8 cellular contexts compared by ENCODE assay signal in the genomic region with DNA sequence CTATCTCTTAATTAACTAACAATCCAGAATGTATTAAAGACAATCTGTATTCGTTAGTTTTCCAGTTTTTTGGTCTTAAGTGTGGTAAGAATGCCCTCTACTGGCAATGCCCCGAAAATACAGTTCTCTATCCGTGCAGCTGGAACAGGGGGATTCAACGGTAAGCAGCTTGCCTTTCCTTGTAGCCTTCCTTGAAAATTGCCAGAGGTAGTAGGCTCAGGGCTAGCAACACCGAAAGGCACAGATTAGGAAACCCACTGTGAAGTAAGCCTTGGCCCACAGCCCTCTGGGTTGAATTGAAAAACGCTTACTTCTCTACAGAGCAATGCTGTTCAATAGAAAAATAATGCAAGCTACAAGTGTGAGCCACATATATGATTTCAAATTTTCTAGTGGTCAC. TPM values are rescaled to one million over a fixed set of nuclear protein-coding genes. Genes with fewer than 3 reads are reported as not detected.
A peak's percentile ranks its signal among the peaks of the same experiment; 100 is the strongest.
DNase-seq lines count a peak whose midpoint lies in the region; ATAC-seq, FAIRE-seq and TF ChIP-seq lines count a peak whose summit lies in the region.

No MANE protein-coding gene starts in this region.

- H3K4me1 ChIP-seq in A549 (no peaks in the 10 kb centered on the region), PC-3 (ENCODE audit: insufficient read depth, low read length) (peaks cover 20% of the 10 kb centered on the region)

- under 1% methylated on average over 6 of the region's 6 CpGs for WGBS in A549 (ENCODE audit: missing lambda C conversion rate)

- no peaks in the 10 kb centered on the region for H3K9me2 ChIP-seq in PC-3 (replicated peaks; ENCODE audit: low read length)

- TF ChIP-seq CTCF in A549 (IDR thresholded peaks at IDR 0.05): peak; percentile 70
- TF ChIP-seq CTCF in GM13976 (IDR thresholded peaks at IDR 0.05; ENCODE audit: borderline replicate concordance, control extremely low read depth, extremely low read depth, insufficient read depth, missing control alignments): peak; percentile 58
- TF ChIP-seq CTCF in PC-3 (conservative IDR thresholded peaks at IDR 0.05; ENCODE audit: low read depth, low read length): peak; percentile 92
- peak; percentile 66 for TF ChIP-seq CTCF in foreskin fibroblast (IDR thresholded peaks at IDR 0.05; ENCODE audit: low read depth, low read length)

- no peaks in the 10 kb centered on the region for H3K27me3 ChIP-seq in PC-3 (ENCODE audit: low read length)

- peak; percentile 47 to 81; a peak in 4 of 6 replicates for ATAC-seq in A549
- peak; percentile 34 for ATAC-seq in PC-3
- ATAC-seq in HG02973 (IDR thresholded peaks at IDR 0.05; ENCODE audit: unreplicated experiment): no peak

- H3K4me2 ChIP-seq in A549: no peak overlapping the region; the same call in 2 of the 3 replicates
- H3K4me2 ChIP-seq in PC-3 (ENCODE audit: low read length): no peak overlapping the region

- peak; percentile 72 to 75 for TF ChIP-seq RAD21 in A549 (conservative IDR thresholded peaks at IDR 0.05 in 1 of 2, IDR thresholded peaks at IDR 0.05 in 1 of 2)
- peak; percentile 87 for TF ChIP-seq RAD21 in Ishikawa (IDR thresholded peaks at IDR 0.05; ENCODE audit: low read depth)

- POLR2A ChIA-PET in A549 (lab: Yijun Ruan, JAX): interaction anchor here (0.6 to 1.2 kb wide), 2 partner anchors 77 to 531 kb away, joined by 3 to 4 read pairs; no protein-coding TSS in a partner anchor
- POLR2A ChIA-PET in PC-3 (lab: Charles Lee; ENCODE audit: unreplicated experiment): interaction anchor here (0.6 kb wide), 1 partner anchor 33 kb away, joined by 3 read pairs; no protein-coding TSS in a partner anchor

- TF ChIP-seq POLR2A in A549 (IDR thresholded peaks at IDR 0.05; ENCODE audit: low read length): no peak

- H3K9me3 ChIP-seq in A549 (no peaks in the 10 kb centered on the region), PC-3 (ENCODE audit: low read length) (no peaks in the 10 kb centered on the region)

- peak; percentile 43 for FAIRE-seq in A549 (lab: Jason Lieb, UNC)

- no peaks in the 10 kb centered on the region for H3K79me2 ChIP-seq in PC-3 (ENCODE audit: low read length)

- H3K4me3 ChIP-seq in A549 (no peak overlapping the region), PC-3 (ENCODE audit: low read length) (no peak overlapping the region), foreskin fibroblast (ENCODE audit: low read depth in 1 of 2, low read length in 2 of 2) (no peak overlapping the region)

- no peaks in the 10 kb centered on the region for H3K36me3 ChIP-seq in PC-3 (ENCODE audit: low read depth, low read length)

- CTCF ChIA-PET in A549 (lab: Yijun Ruan, JAX): interaction anchor here (0.6 to 4.4 kb wide), 28 partner anchors 9 to 1014 kb away, joined by 3 to 27 read pairs (median 4); no protein-coding TSS in a partner anchor
- CTCF ChIA-PET in PC-3 (lab: Charles Lee): interaction anchor here (0.6 to 2.0 kb wide), 10 partner anchors 11 to 117 kb away, joined by 3 to 13 read pairs (median 4); a partner anchor contains a TSS

- no peaks in the 10 kb centered on the region for H3F3A ChIP-seq in PC-3 (ENCODE audit: low read length, unreplicated experiment)

- no peak overlapping the region for H3K9ac ChIP-seq in PC-3 (ENCODE audit: low read length)

- peak overlapping the region; percentile 55; the same call in 1 of the 2 replicates for H2AFZ ChIP-seq in PC-3 (ENCODE audit: low read length)

- no peaks in the 10 kb centered on the region for H4K20me1 ChIP-seq in PC-3 (ENCODE audit: low read length)

- TF ChIP-seq EP300 in A549 (IDR thresholded peaks at IDR 0.05): no peak
- TF ChIP-seq EP300 in Ishikawa (IDR thresholded peaks at IDR 0.05; ENCODE audit: borderline replicate concordance): no peak

- in situ Hi-C loops in GM13976 (cut with MboI; ENCODE audit: low sequenced_read_pairs, unreplicated experiment): loop anchor here (25.0 kb wide), 1 partner anchor 302 kb away; no protein-coding TSS in a partner anchor

- DNase-seq in A549 (ENCODE audit: low read depth in 1 of 2, low spot score in 1 of 2) (peak; percentile 36 to 68), GM13976 (ENCODE audit: low spot score) (peak; percentile 57), PC-3 (peak; percentile 79), foreskin fibroblast (peak in 1 of 2 donors; percentile 79), nucleus accumbens (lab: John Stamatoyannopoulos, UW) (peak in 41 of 56 donors; percentile 1 to 64 (median 13))
- peak; percentile 5 for DNase-seq in activated T-helper 9 cell treated with anti-CD3 and anti-CD28 coated beads, Interleukin-2, amount 50 U/mL, for 16 hours (ENCODE audit: low read depth)

- BruUV-seq in PC-3 (replicated peaks; lab: Mats Ljungman, UMichigan): no TSS peak

- H3K27ac ChIP-seq in A549: no peak overlapping the region
- H3K27ac ChIP-seq in PC-3 (ENCODE audit: low read length): no peak overlapping the region

- intact Hi-C loops in PC-3 (cut with micrococcal nuclease): loop anchor here (1.0 to 2.0 kb wide), 4 partner anchors 72 to 423 kb away; a partner anchor contains a TSS

TF ChIP-seq in A549, 52 proteins besides CTCF, POLR2A, EP300 and RAD21:
- TF ChIP-seq SMC3 (IDR thresholded peaks at IDR 0.05): peak; percentile 46
- TF ChIP-seq, protein P1, sequence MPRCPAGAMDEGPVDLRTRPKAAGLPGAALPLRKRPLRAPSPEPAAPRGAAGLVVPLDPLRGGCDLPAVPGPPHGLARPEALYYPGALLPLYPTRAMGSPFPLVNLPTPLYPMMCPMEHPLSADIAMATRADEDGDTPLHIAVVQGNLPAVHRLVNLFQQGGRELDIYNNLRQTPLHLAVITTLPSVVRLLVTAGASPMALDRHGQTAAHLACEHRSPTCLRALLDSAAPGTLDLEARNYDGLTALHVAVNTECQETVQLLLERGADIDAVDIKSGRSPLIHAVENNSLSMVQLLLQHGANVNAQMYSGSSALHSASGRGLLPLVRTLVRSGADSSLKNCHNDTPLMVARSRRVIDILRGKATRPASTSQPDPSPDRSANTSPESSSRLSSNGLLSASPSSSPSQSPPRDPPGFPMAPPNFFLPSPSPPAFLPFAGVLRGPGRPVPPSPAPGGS (IDR thresholded peaks at IDR 0.05): no peak

TF ChIP-seq in Ishikawa, 13 proteins besides CTCF, POLR2A, EP300 and RAD21:
- TF ChIP-seq, protein P2, sequence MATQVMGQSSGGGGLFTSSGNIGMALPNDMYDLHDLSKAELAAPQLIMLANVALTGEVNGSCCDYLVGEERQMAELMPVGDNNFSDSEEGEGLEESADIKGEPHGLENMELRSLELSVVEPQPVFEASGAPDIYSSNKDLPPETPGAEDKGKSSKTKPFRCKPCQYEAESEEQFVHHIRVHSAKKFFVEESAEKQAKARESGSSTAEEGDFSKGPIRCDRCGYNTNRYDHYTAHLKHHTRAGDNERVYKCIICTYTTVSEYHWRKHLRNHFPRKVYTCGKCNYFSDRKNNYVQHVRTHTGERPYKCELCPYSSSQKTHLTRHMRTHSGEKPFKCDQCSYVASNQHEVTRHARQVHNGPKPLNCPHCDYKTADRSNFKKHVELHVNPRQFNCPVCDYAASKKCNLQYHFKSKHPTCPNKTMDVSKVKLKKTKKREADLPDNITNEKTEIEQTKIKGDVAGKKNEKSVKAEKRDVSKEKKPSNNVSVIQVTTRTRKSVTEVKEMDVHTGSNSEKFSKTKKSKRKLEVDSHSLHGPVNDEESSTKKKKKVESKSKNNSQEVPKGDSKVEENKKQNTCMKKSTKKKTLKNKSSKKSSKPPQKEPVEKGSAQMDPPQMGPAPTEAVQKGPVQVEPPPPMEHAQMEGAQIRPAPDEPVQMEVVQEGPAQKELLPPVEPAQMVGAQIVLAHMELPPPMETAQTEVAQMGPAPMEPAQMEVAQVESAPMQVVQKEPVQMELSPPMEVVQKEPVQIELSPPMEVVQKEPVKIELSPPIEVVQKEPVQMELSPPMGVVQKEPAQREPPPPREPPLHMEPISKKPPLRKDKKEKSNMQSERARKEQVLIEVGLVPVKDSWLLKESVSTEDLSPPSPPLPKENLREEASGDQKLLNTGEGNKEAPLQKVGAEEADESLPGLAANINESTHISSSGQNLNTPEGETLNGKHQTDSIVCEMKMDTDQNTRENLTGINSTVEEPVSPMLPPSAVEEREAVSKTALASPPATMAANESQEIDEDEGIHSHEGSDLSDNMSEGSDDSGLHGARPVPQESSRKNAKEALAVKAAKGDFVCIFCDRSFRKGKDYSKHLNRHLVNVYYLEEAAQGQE (IDR thresholded peaks at IDR 0.05; ENCODE audit: low read depth): no peak
- no peak for TF ChIP-seq YY1 (IDR thresholded peaks at IDR 0.05; ENCODE audit: low read depth)
- no peak for TF ChIP-seq CEBPB (IDR thresholded peaks at IDR 0.05)
- TF ChIP-seq FOXM1 (IDR thresholded peaks at IDR 0.05; ENCODE audit: borderline replicate concordance, low read depth): no peak
- no peak for TF ChIP-seq TAF1 (IDR thresholded peaks at IDR 0.05; ENCODE audit: low read depth)
- TF ChIP-seq, protein P3, sequence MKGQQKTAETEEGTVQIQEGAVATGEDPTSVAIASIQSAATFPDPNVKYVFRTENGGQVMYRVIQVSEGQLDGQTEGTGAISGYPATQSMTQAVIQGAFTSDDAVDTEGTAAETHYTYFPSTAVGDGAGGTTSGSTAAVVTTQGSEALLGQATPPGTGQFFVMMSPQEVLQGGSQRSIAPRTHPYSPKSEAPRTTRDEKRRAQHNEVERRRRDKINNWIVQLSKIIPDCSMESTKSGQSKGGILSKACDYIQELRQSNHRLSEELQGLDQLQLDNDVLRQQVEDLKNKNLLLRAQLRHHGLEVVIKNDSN (IDR thresholded peaks at IDR 0.05): no peak
- no peak for TF ChIP-seq EGR1 (IDR thresholded peaks at IDR 0.05)
- TF ChIP-seq, protein P4, sequence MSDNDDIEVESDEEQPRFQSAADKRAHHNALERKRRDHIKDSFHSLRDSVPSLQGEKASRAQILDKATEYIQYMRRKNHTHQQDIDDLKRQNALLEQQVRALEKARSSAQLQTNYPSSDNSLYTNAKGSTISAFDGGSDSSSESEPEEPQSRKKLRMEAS (IDR thresholded peaks at IDR 0.05): no peak

RNA-seq across cellular contexts. Expression of a gene that starts 17.1 kb away (rescaled TPM):
- polyA plus RNA-seq in A549 (2011; rRNA removed): 19.8 and 24.2 TPM in 2 replicates
- 8.5 and 8.7 TPM in 2 replicates for polyA plus RNA-seq in A549 (2012; cell fraction: cytosol; rRNA removed)
- polyA plus RNA-seq in A549 (2012; cell fraction: nucleus; rRNA removed): 4.6 and 5.2 TPM in 2 replicates
- polyA plus RNA-seq in A549 (2017; fragmentation: RNase III; extraction: RNeasy Plus Mini Kit Qiagen cat#74134 plus additional on column Dnase treatment): 20.6 to 21.8 TPM (median 21.8 TPM) in 3 replicates
- polyA minus RNA-seq in A549 (2011; rRNA and poly(A)+ RNA removed): 9.4 and 14.2 TPM in 2 replicates
- total RNA-seq in PC-3 (2014; rRNA removed): 44.7 and 50.3 TPM in 2 replicates

RNA-seq across cellular contexts. Expression of a gene that starts 37.4 kb away (rescaled TPM):
- polyA plus RNA-seq in A549 (2011; rRNA removed) (0.11 and 0.12 TPM in 2 replicates), A549 (2017; fragmentation: RNase III; extraction: RNeasy Plus Mini Kit Qiagen cat#74134 plus additional on column Dnase treatment) (0.04 to 0.08 TPM (median 0.08 TPM) in 3 replicates)
- polyA plus RNA-seq in A549 (2012; cell fraction: cytosol; rRNA removed): 0.01 TPM in 1 of 2 replicates, not detected in the other
- 0.08 TPM in 1 of 2 replicates, not detected in the other for polyA plus RNA-seq in A549 (2012; cell fraction: nucleus; rRNA removed)
- 0.12 and 0.34 TPM in 2 replicates for polyA minus RNA-seq in A549 (2011; rRNA and poly(A)+ RNA removed)
- 96.5 and 104 TPM in 2 replicates for total RNA-seq in PC-3 (2014; rRNA removed)
